ENCODE assay signal across 21 cellular contexts in genomic region chr1:1328254-1328653, GRCh38. TPM values are rescaled to one million over a fixed set of nuclear protein-coding genes. Genes with fewer than 3 reads are reported as not detected.
"Had no signal": no experiment of that assay in that cellular context is flagged by ENCODE, and none has a peak within 500 bp of the region (broad histone marks: within the 10 kb centered on the region; RNA-seq: fewer than 3 reads in every experiment).

No MANE protein-coding gene starts in this region.

- H3K27ac ChIP-seq: epithelial cell of prostate, esophagus muscularis mucosa, gastrocnemius medialis, heart right ventricle, neutrophil, sigmoid colon, skin epidermis, stomach, thoracic aorta, transverse colon had no signal

- H3K36me3 Mint-ChIP-seq: naive B cell had no signal

- H3K4me3 Mint-ChIP-seq: dendritic cell treated with granulocyte-macrophage colony-stimulating factor and Interleukin-4, amounts not matched to agents 40 ng/mL and 50 ng/mL, for 4 days had no signal

- H3K27me3 Mint-ChIP-seq: dendritic cell treated with granulocyte-macrophage colony-stimulating factor and Interleukin-4, amounts not matched to agents 40 ng/mL and 50 ng/mL, for 4 days; effector memory CD8-positive, alpha-beta T cell; naive B cell had no signal

- ATAC-seq: effector memory CD8-positive, alpha-beta T cell; gastrocnemius medialis; heart right ventricle had no signal

- DNase-seq: effector memory CD8-positive, alpha-beta T cell; gastrocnemius medialis; heart right ventricle; hypothalamus; kidney glomerular epithelial cell; mesendoderm; naive B cell; posterior cingulate gyrus; sigmoid colon; stimulated activated CD4-positive, alpha-beta T cell treated with anti-CD3 and anti-CD28 coated beads, Interleukin-2, amount 100 ng/mL, for 24 hours; stimulated activated CD4-positive, alpha-beta T cell treated with anti-CD3 and anti-CD28 coated beads, Interleukin-4, amount 100 ng/mL, for 4 hours; stimulated activated naive CD4-positive, alpha-beta T cell; stomach; substantia nigra; transverse colon had no signal

- H3K27ac Mint-ChIP-seq: dendritic cell treated with granulocyte-macrophage colony-stimulating factor and Interleukin-4, amounts not matched to agents 40 ng/mL and 50 ng/mL, for 4 days; effector memory CD8-positive, alpha-beta T cell; naive B cell had no signal

- H3K9me3 Mint-ChIP-seq: dendritic cell treated with granulocyte-macrophage colony-stimulating factor and Interleukin-4, amounts not matched to agents 40 ng/mL and 50 ng/mL, for 4 days; effector memory CD8-positive, alpha-beta T cell; naive B cell had no signal

RNA-seq across cellular contexts. Expression of gene TAS1R3, which starts 2.8 kb away (rescaled TPM):
- total RNA-seq: sigmoid colon had no signal
